20 cellular contexts compared by ENCODE assay signal in the genomic region with DNA sequence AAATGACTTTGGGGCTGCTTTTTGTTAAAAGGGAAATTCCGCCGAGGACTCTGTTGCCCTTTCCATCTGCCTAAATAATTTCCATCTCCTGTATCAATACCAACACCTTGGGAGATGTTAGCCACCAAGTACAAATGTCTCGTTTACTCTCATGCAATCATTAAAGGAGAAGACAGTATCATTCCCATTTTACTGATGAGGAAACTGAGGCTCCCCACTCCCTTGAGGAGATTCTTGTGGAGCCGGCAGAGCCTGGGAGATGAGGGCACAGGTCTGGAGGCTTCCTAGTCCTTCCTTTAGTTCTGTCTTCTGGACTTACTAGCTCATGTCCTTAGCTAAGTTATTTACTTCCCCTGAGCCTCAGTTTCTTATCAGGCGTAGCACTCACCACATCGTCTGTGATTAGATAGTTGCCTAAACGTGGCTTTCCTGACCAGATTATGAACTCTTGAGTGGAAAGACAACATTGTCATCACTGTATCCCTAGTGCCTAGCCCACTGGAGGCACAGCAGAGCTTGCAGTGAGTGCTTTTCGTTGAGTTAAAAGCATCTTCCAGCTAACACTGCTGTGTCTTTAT.
"Had no signal": no experiment of that assay in that cellular context is flagged by ENCODE, and none has a peak within 500 bp of the region (broad histone marks: within the 10 kb centered on the region; RNA-seq: fewer than 3 reads in every experiment).

No MANE protein-coding gene starts in this region.

- H3K27me3 Mint-ChIP-seq: activated CD4-positive, alpha-beta memory T cell treated with anti-CD3 and anti-CD28 coated beads for 36 hours; memory B cell; naive B cell; stimulated activated naive CD8-positive, alpha-beta T cell treated with anti-CD3 and anti-CD28 coated beads, Interleukin-15, amount 100 ng/mL, for 72 hours had no signal

- ATAC-seq: activated T-cell treated with anti-CD3 and anti-CD28 coated beads, Interleukin-2, amount 50 U/mL, for 72 hours; left cardiac atrium; stimulated activated naive CD8-positive, alpha-beta T cell treated with anti-CD3 and anti-CD28 coated beads, Interleukin-15, amount 100 ng/mL, for 72 hours had no signal

- H3K4me1 ChIP-seq: ascending aorta, colonic mucosa, heart left ventricle, tibial nerve had no signal

- H3K9me3 ChIP-seq: ascending aorta, colonic mucosa, heart left ventricle, tibial nerve had no signal

- DNase-seq: activated CD4-positive, alpha-beta memory T cell treated with anti-CD3 and anti-CD28 coated beads for 36 hours; activated CD4-positive, alpha-beta T cell treated with anti-CD3 and anti-CD28 coated beads for 4 hours; activated CD4-positive, CD25-positive, alpha-beta regulatory T cell; activated gamma-delta T cell; activated naive CD4-positive, alpha-beta T cell treated with anti-CD3 and anti-CD28 coated beads, Interleukin-2, amount 50 U/mL, for 16 hours; activated T-cell treated with anti-CD3 and anti-CD28 coated beads, Interleukin-2, amount 50 U/mL, for 72 hours; brain microvascular endothelial cell; heart left ventricle; islet precursor cell; left cardiac atrium; naive B cell; occipital lobe; stimulated activated CD4-positive, alpha-beta T cell treated with anti-CD3 and anti-CD28 coated beads, Interleukin-2, amount 100 ng/mL, for 24 hours; stimulated activated naive CD8-positive, alpha-beta T cell treated with anti-CD3 and anti-CD28 coated beads, Interleukin-15, amount 100 ng/mL, for 72 hours had no signal

- H3K36me3 ChIP-seq: ascending aorta, brain microvascular endothelial cell, colonic mucosa, heart left ventricle, tibial nerve had no signal

- H3K36me3 Mint-ChIP-seq: activated CD4-positive, alpha-beta memory T cell treated with anti-CD3 and anti-CD28 coated beads for 36 hours; naive B cell; stimulated activated effector memory CD8-positive, alpha-beta T cell treated with anti-CD3 and anti-CD28 coated beads, Interleukin-12 subunit alpha, Interleukin-12 subunit beta, amount 100 ng/mL, for 72 hours had no signal

- H3K27me3 ChIP-seq: ascending aorta, brain microvascular endothelial cell, colonic mucosa, heart left ventricle, tibial nerve had no signal

- H3K9me3 Mint-ChIP-seq: memory B cell had no signal

- H3K4me1 Mint-ChIP-seq: memory B cell; naive B cell; stimulated activated naive CD8-positive, alpha-beta T cell treated with anti-CD3 and anti-CD28 coated beads, Interleukin-15, amount 100 ng/mL, for 72 hours had no signal

- H3K4me3 Mint-ChIP-seq: activated CD4-positive, alpha-beta memory T cell treated with anti-CD3 and anti-CD28 coated beads for 36 hours; activated T-cell treated with anti-CD3 and anti-CD28 coated beads, Interleukin-2, amount 50 U/mL, for 72 hours; memory B cell; naive B cell; stimulated activated effector memory CD8-positive, alpha-beta T cell treated with anti-CD3 and anti-CD28 coated beads, Interleukin-12 subunit alpha, Interleukin-12 subunit beta, amount 100 ng/mL, for 72 hours; stimulated activated naive CD8-positive, alpha-beta T cell treated with anti-CD3 and anti-CD28 coated beads, Interleukin-15, amount 100 ng/mL, for 72 hours; T-helper 2 cell treated with Interferon-gamma antibody and Interleukin-4, amounts not matched to agents 5 μg/mL and 100 μg/mL, for 36 hours had no signal

- H3K27ac ChIP-seq: ascending aorta, brain microvascular endothelial cell, colonic mucosa, heart left ventricle, tibial nerve had no signal

- H3K4me3 ChIP-seq: ascending aorta, colonic mucosa, heart left ventricle, tibial nerve had no signal

- H3K27ac Mint-ChIP-seq: activated CD4-positive, alpha-beta memory T cell treated with anti-CD3 and anti-CD28 coated beads for 36 hours; activated T-cell treated with anti-CD3 and anti-CD28 coated beads, Interleukin-2, amount 50 U/mL, for 72 hours; memory B cell; naive B cell; stimulated activated effector memory CD8-positive, alpha-beta T cell treated with anti-CD3 and anti-CD28 coated beads, Interleukin-12 subunit alpha, Interleukin-12 subunit beta, amount 100 ng/mL, for 72 hours; stimulated activated naive CD8-positive, alpha-beta T cell treated with anti-CD3 and anti-CD28 coated beads, Interleukin-15, amount 100 ng/mL, for 72 hours; T-helper 2 cell treated with Interferon-gamma antibody and Interleukin-4, amounts not matched to agents 5 μg/mL and 100 μg/mL, for 36 hours had no signal
